Comparison of ENCODE assay signal across 20 cellular contexts in genomic region chr4:59597536-59598232, GRCh38.
A peak's percentile ranks its signal among the peaks of the same experiment; 100 is the strongest.
DNase-seq lines count a peak whose midpoint lies in the region; ATAC-seq, FAIRE-seq and TF ChIP-seq lines count a peak whose summit lies in the region.
"Had no signal": no experiment of that assay in that cellular context is flagged by ENCODE, and none has a peak within 500 bp of the region (broad histone marks: within the 10 kb centered on the region; RNA-seq: fewer than 3 reads in every experiment).

No MANE protein-coding gene starts in this region.

- H3K79me2 ChIP-seq in astrocyte (ENCODE audit: insufficient read depth, low read length): no peaks in the 10 kb centered on the region

- ATAC-seq in GM18870 (IDR thresholded peaks at IDR 0.05; ENCODE audit: unreplicated experiment) (no peak), GM18519 (IDR thresholded peaks at IDR 0.05; ENCODE audit: low FRiP score, unreplicated experiment) (no peak)
- ATAC-seq in stimulated activated effector memory CD8-positive, alpha-beta T cell treated with anti-CD3 and anti-CD28 coated beads, Interleukin-12 subunit alpha, Interleukin-12 subunit beta, amount 100 ng/mL, for 72 hours: no peak
- ATAC-seq: CD8-positive, alpha-beta T cell; right lobe of liver had no signal

- peak overlapping the region; percentile 36 for H3K27ac Mint-ChIP-seq in astrocyte (ENCODE audit: unreplicated experiment)
- H3K27ac Mint-ChIP-seq in stimulated activated effector memory CD8-positive, alpha-beta T cell treated with anti-CD3 and anti-CD28 coated beads, Interleukin-12 subunit alpha, Interleukin-12 subunit beta, amount 100 ng/mL, for 72 hours: no peak overlapping the region
- H3K27ac Mint-ChIP-seq: CD8-positive, alpha-beta T cell had no signal

- H3K27me3 ChIP-seq in astrocyte (ENCODE audit: insufficient read depth, low read length) (no peaks in the 10 kb centered on the region), left ventricle myocardium inferior (ENCODE audit: low read depth) (no peaks in the 10 kb centered on the region)
- H3K27me3 ChIP-seq: colonic mucosa, right lobe of liver, transverse colon had no signal

- H3K9me3 ChIP-seq in astrocyte (ENCODE audit: insufficient read depth, low read depth, low read length) (no peaks in the 10 kb centered on the region), left ventricle myocardium inferior (replicated peaks) (no peaks in the 10 kb centered on the region)
- H3K9me3 ChIP-seq: colonic mucosa, right lobe of liver, transverse colon had no signal

- no peak for TF ChIP-seq CTCF in astrocyte (IDR thresholded peaks at IDR 0.05; ENCODE audit: insufficient read depth, low read depth, low read length)
- no peak for TF ChIP-seq CTCF in left ventricle myocardium inferior (IDR thresholded peaks at IDR 0.05; ENCODE audit: borderline replicate concordance)

- H2AFZ ChIP-seq in astrocyte (ENCODE audit: low read depth, low read length): no peak overlapping the region

- H3K27ac ChIP-seq in astrocyte (ENCODE audit: low read depth, low read length) (no peak overlapping the region), left ventricle myocardium inferior (replicated peaks) (no peak overlapping the region)
- H3K27ac ChIP-seq: colonic mucosa, right lobe of liver, transverse colon, VCaP had no signal

- DNase-seq in MV-4-11 (lab: John Stamatoyannopoulos, UW): peak; percentile 77
- no peak for DNase-seq in astrocyte (ENCODE audit: low read depth)
- DNase-seq in islet precursor cell: peak; percentile 85
- peak; percentile 62 for DNase-seq in posterior vena cava (ENCODE audit: low spot score)
- no peak for DNase-seq in stimulated activated effector memory CD8-positive, alpha-beta T cell treated with anti-CD3 and anti-CD28 coated beads, Interleukin-12 subunit alpha, Interleukin-12 subunit beta, amount 100 ng/mL, for 72 hours (ENCODE audit: low spot score in 2 of 2)
- DNase-seq in left ventricle myocardium inferior: no peak
- DNase-seq: activated naive CD4-positive, alpha-beta T cell treated with Interleukin-2 at 50 U/mL for 16 hours; CD8-positive, alpha-beta T cell; colonic mucosa; DMS79 treated with DMSO at 0.1 percent for 48 hours; KG1; NCI-H187 treated with DMSO at 0.1 percent for 48 hours; NCI-H345; right lobe of liver; stimulated activated naive CD4-positive, alpha-beta T cell; T-helper 1 cell; transverse colon had no signal

- H3K9ac ChIP-seq in astrocyte (ENCODE audit: low read length): no peak overlapping the region

- intact Hi-C loops in posterior vena cava (cut with DNase I): loop anchor here in 1 of 2 donors (5.0 kb wide), 1 partner anchor 1825 kb away; no protein-coding TSS in a partner anchor
- intact Hi-C loops in left ventricle myocardium inferior (cut with micrococcal nuclease): no loop called here

- no peaks in the 10 kb centered on the region for H3K9me3 Mint-ChIP-seq in astrocyte (ENCODE audit: unreplicated experiment)
- H3K9me3 Mint-ChIP-seq in stimulated activated effector memory CD8-positive, alpha-beta T cell treated with anti-CD3 and anti-CD28 coated beads, Interleukin-12 subunit alpha, Interleukin-12 subunit beta, amount 100 ng/mL, for 72 hours: peaks cover 20% of the 10 kb centered on the region

- H3K4me2 ChIP-seq in astrocyte (ENCODE audit: low read length): no peak overlapping the region

- H3K36me3 Mint-ChIP-seq in astrocyte (ENCODE audit: low read depth, unreplicated experiment): no peaks in the 10 kb centered on the region
- H3K36me3 Mint-ChIP-seq in stimulated activated effector memory CD8-positive, alpha-beta T cell treated with anti-CD3 and anti-CD28 coated beads, Interleukin-12 subunit alpha, Interleukin-12 subunit beta, amount 100 ng/mL, for 72 hours: no peaks in the 10 kb centered on the region
- H3K36me3 Mint-ChIP-seq: CD8-positive, alpha-beta T cell had no signal

- H3K4me1 Mint-ChIP-seq in astrocyte (ENCODE audit: low read depth, unreplicated experiment): peaks cover 10% of the 10 kb centered on the region
- no peaks in the 10 kb centered on the region for H3K4me1 Mint-ChIP-seq in stimulated activated effector memory CD8-positive, alpha-beta T cell treated with anti-CD3 and anti-CD28 coated beads, Interleukin-12 subunit alpha, Interleukin-12 subunit beta, amount 100 ng/mL, for 72 hours

- no peaks in the 10 kb centered on the region for H3K36me3 ChIP-seq in astrocyte (ENCODE audit: insufficient read depth, low read length)
- H3K36me3 ChIP-seq in left ventricle myocardium inferior: no peaks in the 10 kb centered on the region
- H3K36me3 ChIP-seq: colonic mucosa, right lobe of liver, transverse colon had no signal

- H3K4me1 ChIP-seq in astrocyte (ENCODE audit: insufficient read depth, low read length) (no peaks in the 10 kb centered on the region), left ventricle myocardium inferior (no peaks in the 10 kb centered on the region)
- H3K4me1 ChIP-seq: colonic mucosa, right lobe of liver, transverse colon had no signal

- FAIRE-seq in astrocyte (lab: Jason Lieb, UNC): no peak

- no peaks in the 10 kb centered on the region for H3K27me3 Mint-ChIP-seq in astrocyte (ENCODE audit: low read depth, unreplicated experiment)

- no peak overlapping the region for H3K4me3 ChIP-seq in astrocyte (ENCODE audit: insufficient read depth, low read depth, low read length)
- H3K4me3 ChIP-seq in left ventricle myocardium inferior: no peak overlapping the region
- H3K4me3 ChIP-seq: colonic mucosa, right lobe of liver, transverse colon had no signal

- no peaks in the 10 kb centered on the region for H4K20me1 ChIP-seq in astrocyte (ENCODE audit: insufficient read depth, low read length)

- H3K4me3 Mint-ChIP-seq in astrocyte (ENCODE audit: unreplicated experiment): no peak overlapping the region
- no peak overlapping the region for H3K4me3 Mint-ChIP-seq in stimulated activated effector memory CD8-positive, alpha-beta T cell treated with anti-CD3 and anti-CD28 coated beads, Interleukin-12 subunit alpha, Interleukin-12 subunit beta, amount 100 ng/mL, for 72 hours
- H3K4me3 Mint-ChIP-seq: CD8-positive, alpha-beta T cell had no signal

Comparison
In these comparisons a context has a peak if more than half of its experiments do, and no peak if none do; other contexts are left out.
1. DNase-seq: peak in MV-4-11 (single experiment), islet precursor cell (single experiment) and posterior vena cava (single experiment); none in astrocyte (single experiment), stimulated activated effector memory CD8-positive, alpha-beta T cell treated with anti-CD3 and anti-CD28 coated beads, Interleukin-12 subunit alpha, Interleukin-12 subunit beta, amount 100 ng/mL, for 72 hours (0 of 2) and left ventricle myocardium inferior (single experiment).